Comparison of ENCODE assay signal across 21 cellular contexts in genomic region chr10:77431980-77432379, GRCh38.
"Had no signal": no experiment of that assay in that cellular context is flagged by ENCODE, and none has a peak within 500 bp of the region (broad histone marks: within the 10 kb centered on the region; RNA-seq: fewer than 3 reads in every experiment).

No MANE protein-coding gene starts in this region.

- H3K9me3 ChIP-seq: gastrocnemius medialis, left ventricle myocardium inferior, lower lobe of right lung, neutrophil, suprapubic skin, thyroid gland, upper lobe of left lung, vagina had no signal

- H3K27me3 ChIP-seq: dorsolateral prefrontal cortex, gastrocnemius medialis, suprapubic skin, thyroid gland, upper lobe of left lung, vagina had no signal

- H3K36me3 Mint-ChIP-seq: immature natural killer cell, memory B cell, naive B cell had no signal

- H3K4me3 Mint-ChIP-seq: immature natural killer cell, memory B cell, naive B cell, nephron had no signal

- H3K4me3 ChIP-seq: dorsolateral prefrontal cortex, gastrocnemius medialis, left ventricle myocardium inferior, lower lobe of right lung, smooth muscle cell, suprapubic skin, thyroid gland, upper lobe of left lung, vagina had no signal

- H3K36me3 ChIP-seq: gastrocnemius medialis, left ventricle myocardium inferior, lower lobe of right lung, neutrophil, suprapubic skin, thyroid gland, upper lobe of left lung, vagina had no signal

- H3K4me1 ChIP-seq: left ventricle myocardium inferior, suprapubic skin, vagina had no signal

- ATAC-seq: esophagus mucosa; gastrocnemius medialis; stimulated activated naive CD8-positive, alpha-beta T cell treated with anti-CD3 and anti-CD28 coated beads, Interleukin-15, Interleukin-2, amounts not matched to agents 100 U/mL and 50 U/mL, for 24 hours had no signal

- DNase-seq: cortex of kidney; dorsolateral prefrontal cortex; effector memory CD4-positive, alpha-beta T cell; gastrocnemius medialis; glutamatergic neuron; immature natural killer cell; left ventricle myocardium inferior; lower lobe of right lung; midbrain; naive B cell; stimulated activated CD4-positive, alpha-beta T cell treated with anti-CD3 and anti-CD28 coated beads, Interleukin-2, amount 100 ng/mL, for 48 hours; stimulated activated naive CD8-positive, alpha-beta T cell treated with anti-CD3 and anti-CD28 coated beads, Interleukin-15, Interleukin-2, amounts not matched to agents 100 U/mL and 50 U/mL, for 24 hours; upper lobe of left lung had no signal

- H3K27ac ChIP-seq: dorsolateral prefrontal cortex, gastrocnemius medialis, left ventricle myocardium inferior, lower lobe of right lung, neutrophil, suprapubic skin, thyroid gland, upper lobe of left lung, vagina had no signal

- H3K27ac Mint-ChIP-seq: immature natural killer cell, memory B cell, naive B cell had no signal

- H3K9me3 Mint-ChIP-seq: immature natural killer cell, memory B cell, naive B cell, nephron had no signal

- H3K4me2 ChIP-seq: smooth muscle cell had no signal

- H3K4me1 Mint-ChIP-seq: immature natural killer cell, memory B cell, naive B cell had no signal
